In the genomic region with DNA sequence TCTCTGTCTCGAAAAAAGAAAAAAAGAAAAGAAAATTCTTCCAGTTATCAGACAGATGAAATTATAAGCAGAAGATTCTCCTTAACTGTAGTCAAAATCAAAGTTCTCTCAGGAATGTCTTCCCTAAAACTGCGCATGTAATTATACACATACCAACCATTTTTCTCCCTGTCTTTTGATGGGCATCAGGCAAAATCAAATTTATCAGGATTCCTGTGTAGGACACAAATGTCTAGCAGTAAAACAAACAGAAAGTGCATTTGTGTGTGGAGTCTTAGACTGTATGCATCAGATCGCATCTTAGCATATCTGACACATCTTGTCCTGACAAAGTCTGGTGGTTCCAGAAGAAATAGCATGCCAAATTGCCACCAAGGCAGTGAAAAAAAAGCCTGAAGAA, we compare ENCODE assay signal across 26 cellular contexts. TPM values are rescaled to one million over a fixed set of nuclear protein-coding genes. Genes with fewer than 3 reads are reported as not detected.
"Had no signal": no experiment of that assay in that cellular context is flagged by ENCODE, and none has a peak within 500 bp of the region (broad histone marks: within the 10 kb centered on the region; RNA-seq: fewer than 3 reads in every experiment).

No MANE protein-coding gene starts in this region.

- H3K27me3 ChIP-seq: heart left ventricle, ovary, right atrium auricular region, right lobe of liver, testis, tibial nerve, vagina had no signal

- H3K4me2 ChIP-seq: smooth muscle cell had no signal

- H3K27ac ChIP-seq: heart left ventricle, ovary, right atrium auricular region, right lobe of liver, stomach, testis, tibial nerve, vagina had no signal

- H3K36me3 ChIP-seq: heart left ventricle, left lung, ovary, right atrium auricular region, right lobe of liver, stomach, tibial nerve, upper lobe of left lung, vagina had no signal

- ATAC-seq: heart left ventricle; left colon; mucosa of descending colon; naive thymus-derived CD4-positive, alpha-beta T cell; natural killer cell treated with Interleukin-12 subunit alpha and Interleukin-12 subunit beta and Interleukin-15 and Interleukin-18, amount 100 ng/mL, for 72 hours; right lobe of liver; stimulated activated naive B cell treated with anti-CD40 and anti-IgM and Interleukin-4, amounts not matched to agents 10 μg/mL and 1 μg/mL and 100 μg/mL, for 72 hours; stimulated activated naive CD8-positive, alpha-beta T cell treated with anti-CD3 and anti-CD28 coated beads, Interleukin-15, Interleukin-2, amounts not matched to agents 100 U/mL and 50 U/mL, for 24 hours had no signal

- DNase-seq: heart left ventricle; hypothalamus; immature natural killer cell; kidney; left colon; left lung; mesendoderm; midbrain; mucosa of descending colon; naive thymus-derived CD4-positive, alpha-beta T cell; nucleus accumbens; ovary; right lobe of liver; stimulated activated CD4-positive, alpha-beta T cell treated with anti-CD3 and anti-CD28 coated beads, Interleukin-1b, Interleukin-23, amount 100 ng/mL, for 48 hours; stimulated activated CD4-positive, alpha-beta T cell treated with anti-CD3 and anti-CD28 coated beads, Interleukin-2, amount 100 ng/mL, for 48 hours; stimulated activated naive B cell treated with anti-CD40 and anti-IgM and Interleukin-4, amounts not matched to agents 10 μg/mL and 1 μg/mL and 100 μg/mL, for 72 hours; stimulated activated naive CD8-positive, alpha-beta T cell treated with anti-CD3 and anti-CD28 coated beads, Interleukin-15, Interleukin-2, amounts not matched to agents 100 U/mL and 50 U/mL, for 24 hours; stomach; testis; upper lobe of left lung had no signal

- H3K9me3 ChIP-seq: heart left ventricle, left lung, mucosa of descending colon, ovary, right atrium auricular region, right lobe of liver, stomach, testis, tibial nerve, upper lobe of left lung, vagina had no signal

- H3K4me3 ChIP-seq: heart left ventricle, left lung, lung, mucosa of descending colon, ovary, right atrium auricular region, right lobe of liver, smooth muscle cell, stomach, testis, tibial nerve, upper lobe of left lung, vagina had no signal

RNA-seq across cellular contexts. Expression of a gene that starts 3.9 kb away (rescaled TPM):
- total RNA-seq: natural killer cell treated with Interleukin-12 subunit alpha and Interleukin-12 subunit beta and Interleukin-15 and Interleukin-18, amount 100 ng/mL, for 72 hours had no signal
- polyA plus RNA-seq: naive thymus-derived CD4-positive, alpha-beta T cell had no signal
